33 cellular contexts compared by ENCODE assay signal in genomic region chr12:103589517-103589916, GRCh38. TPM values are rescaled to one million over a fixed set of nuclear protein-coding genes. Genes with fewer than 3 reads are reported as not detected.
"Had no signal": no experiment of that assay in that cellular context is flagged by ENCODE, and none has a peak within 500 bp of the region (broad histone marks: within the 10 kb centered on the region; RNA-seq: fewer than 3 reads in every experiment).

No MANE protein-coding gene starts in this region.

- H3K9me3 Mint-ChIP-seq: dendritic cell treated with granulocyte-macrophage colony-stimulating factor and Interleukin-4, amounts not matched to agents 40 ng/mL and 50 ng/mL, for 4 days; natural killer cell treated with Interleukin-12 subunit alpha and Interleukin-12 subunit beta and Interleukin-15 and Interleukin-18, amount 100 ng/mL, for 72 hours; neural crest cell had no signal

- H2AFZ ChIP-seq: hepatocyte had no signal

- H3K36me3 ChIP-seq: esophagus muscularis mucosa, gastroesophageal sphincter, heart left ventricle, neutrophil, pancreas, right lobe of liver, suprapubic skin, transverse colon, upper lobe of right lung, uterus had no signal

- H3K4me3 Mint-ChIP-seq: dendritic cell treated with granulocyte-macrophage colony-stimulating factor and Interleukin-4, amounts not matched to agents 40 ng/mL and 50 ng/mL, for 4 days; memory B cell; naive B cell; natural killer cell treated with Interleukin-12 subunit alpha and Interleukin-12 subunit beta and Interleukin-15 and Interleukin-18, amount 100 ng/mL, for 72 hours; neural crest cell; stimulated activated naive CD8-positive, alpha-beta T cell treated with anti-CD3 and anti-CD28 coated beads, Interleukin-15, amount 100 ng/mL, for 72 hours had no signal

- DNase-seq: effector memory CD4-positive, alpha-beta T cell; foreskin keratinocyte; heart left ventricle; kidney; naive B cell; pancreas; right lobe of liver; small intestine; stimulated activated CD4-positive, alpha-beta T cell treated with anti-CD3 and anti-CD28 coated beads, Interleukin-12 subunit alpha, Interleukin-12 subunit beta, amount 100 ng/mL, for 4 hours; stimulated activated CD4-positive, alpha-beta T cell treated with anti-CD3 and anti-CD28 coated beads, Interleukin-1b, Interleukin-23, amount 100 ng/mL, for 48 hours; stimulated activated CD4-positive, alpha-beta T cell treated with anti-CD3 and anti-CD28 coated beads, Interleukin-4, amount 100 ng/mL, for 1 hour; stimulated activated CD8-positive, alpha-beta memory T cell treated with anti-CD3 and anti-CD28 coated beads, Interleukin-4, amount 100 ng/mL, for 48 hours; stimulated activated naive CD4-positive, alpha-beta T cell; stimulated activated naive CD8-positive, alpha-beta T cell treated with anti-CD3 and anti-CD28 coated beads, Interleukin-15, amount 100 ng/mL, for 72 hours; transverse colon; upper lobe of right lung; uterus had no signal

- H3K4me2 ChIP-seq: hepatocyte had no signal

- H3K27ac ChIP-seq: esophagus muscularis mucosa, foreskin keratinocyte, gastroesophageal sphincter, heart left ventricle, hepatocyte, neutrophil, pancreas, right lobe of liver, suprapubic skin, transverse colon, upper lobe of right lung, uterus had no signal

- H3K4me1 ChIP-seq: foreskin keratinocyte, gastroesophageal sphincter, heart left ventricle, pancreas, right lobe of liver, suprapubic skin, transverse colon, upper lobe of right lung, uterus had no signal

- H3K27me3 ChIP-seq: foreskin keratinocyte, gastroesophageal sphincter, pancreas, right lobe of liver, suprapubic skin, transverse colon, uterus had no signal

- H3K4me1 Mint-ChIP-seq: memory B cell; naive B cell; stimulated activated naive CD8-positive, alpha-beta T cell treated with anti-CD3 and anti-CD28 coated beads, Interleukin-15, amount 100 ng/mL, for 72 hours had no signal

- H3K9me3 ChIP-seq: esophagus muscularis mucosa, gastroesophageal sphincter, heart left ventricle, neutrophil, pancreas, right lobe of liver, suprapubic skin, transverse colon, upper lobe of right lung, uterus had no signal

- H3K79me2 ChIP-seq: hepatocyte had no signal

- ATAC-seq: foreskin keratinocyte; gastroesophageal sphincter; heart left ventricle; left lobe of liver; natural killer cell treated with Interleukin-12 subunit alpha and Interleukin-12 subunit beta and Interleukin-15 and Interleukin-18, amount 100 ng/mL, for 72 hours; pancreas; right lobe of liver; stimulated activated naive CD8-positive, alpha-beta T cell treated with anti-CD3 and anti-CD28 coated beads, Interleukin-15, amount 100 ng/mL, for 72 hours; upper lobe of right lung had no signal

- FAIRE-seq: endothelial cell of umbilical vein, kidney, pancreas, small intestine had no signal

- H3K36me3 Mint-ChIP-seq: memory B cell; naive B cell; natural killer cell treated with Interleukin-12 subunit alpha and Interleukin-12 subunit beta and Interleukin-15 and Interleukin-18, amount 100 ng/mL, for 72 hours had no signal

- H3K27ac Mint-ChIP-seq: dendritic cell treated with granulocyte-macrophage colony-stimulating factor and Interleukin-4, amounts not matched to agents 40 ng/mL and 50 ng/mL, for 4 days; memory B cell; naive B cell; natural killer cell treated with Interleukin-12 subunit alpha and Interleukin-12 subunit beta and Interleukin-15 and Interleukin-18, amount 100 ng/mL, for 72 hours; stimulated activated naive CD8-positive, alpha-beta T cell treated with anti-CD3 and anti-CD28 coated beads, Interleukin-15, amount 100 ng/mL, for 72 hours had no signal

- H3K4me3 ChIP-seq: esophagus muscularis mucosa, gastroesophageal sphincter, heart left ventricle, hepatocyte, lung, pancreas, suprapubic skin, transverse colon, upper lobe of right lung, uterus had no signal

RNA-seq across cellular contexts. Expression of gene STAB2, which starts 2.4 kb away (rescaled TPM):
- total RNA-seq: endothelial cell of umbilical vein; epithelial cell of proximal tubule; fibroblast of lung; foreskin keratinocyte; hepatocyte; mononuclear cell; natural killer cell treated with Interleukin-12 subunit alpha and Interleukin-12 subunit beta and Interleukin-15 and Interleukin-18, amount 100 ng/mL, for 72 hours; neural crest cell; pulmonary artery endothelial cell had no signal
- polyA plus RNA-seq: fibroblast of lung, foreskin keratinocyte, heart left ventricle, hepatocyte had no signal
